In genomic region chr7:43584200-43584586, GRCh38 we compare ENCODE assay signal across 8 cellular contexts. TPM values are rescaled to one million over a fixed set of nuclear protein-coding genes. Genes with fewer than 3 reads are reported as not detected.
DNase-seq lines count a peak whose midpoint lies in the region; ATAC-seq, FAIRE-seq and TF ChIP-seq lines count a peak whose summit lies in the region.

No MANE protein-coding gene starts in this region.

- H3K27me3 Mint-ChIP-seq in activated naive CD8-positive, alpha-beta T cell treated with anti-CD3 and anti-CD28 coated beads, Interleukin-2, amount 50 U/mL, for 24 hours = peaks cover 15% of the 10 kb centered on the region

- peaks cover 2% of the 10 kb centered on the region for H3K36me3 Mint-ChIP-seq in activated naive CD8-positive, alpha-beta T cell treated with anti-CD3 and anti-CD28 coated beads, Interleukin-2, amount 50 U/mL, for 24 hours (ENCODE audit: low read depth)

- H3K36me3 ChIP-seq in OCI-LY1 (ENCODE audit: insufficient read depth, low read length) (peaks cover 21% of the 10 kb centered on the region), gastrocnemius medialis (no peaks in the 10 kb centered on the region)

- H3K9me3 ChIP-seq in OCI-LY1 (ENCODE audit: low read length) (no peaks in the 10 kb centered on the region), gastrocnemius medialis (no peaks in the 10 kb centered on the region)

- no peak overlapping the region for H2AFZ ChIP-seq in OCI-LY1 (ENCODE audit: low read length)

- TF ChIP-seq CTCF in OCI-LY1 (IDR thresholded peaks at IDR 0.05; ENCODE audit: low read length) (no peak), gastrocnemius medialis (IDR thresholded peaks at IDR 0.05 in 4 of 5, conservative IDR thresholded peaks at IDR 0.05 in 1 of 5) (no peak)

- peak overlapping the region; percentile 96 for H3K27ac Mint-ChIP-seq in activated naive CD8-positive, alpha-beta T cell treated with anti-CD3 and anti-CD28 coated beads, Interleukin-2, amount 50 U/mL, for 24 hours

- intact Hi-C loops in left ventricle myocardium superior (cut with micrococcal nuclease) = loop anchor here (5.0 kb wide), 1 partner anchor 118 kb away; no protein-coding TSS in a partner anchor
- intact Hi-C loops in gastrocnemius medialis (cut with DNase I; ENCODE audit: low total_unique reads) = loop anchor here (10.0 kb wide), 1 partner anchor 649 kb away; the partner anchor contains the start of genes MRPL32 and PSMA2

- no peak for DNase-seq in GM18507 (ENCODE audit: extremely low spot score, insufficient read length, low read depth)
- peak; percentile 22 for DNase-seq in activated naive CD8-positive, alpha-beta T cell treated with anti-CD3 and anti-CD28 coated beads, Interleukin-2, amount 50 U/mL, for 24 hours
- DNase-seq in left ventricle myocardium superior = no peak
- DNase-seq in gastrocnemius medialis = peak; percentile 6 to 35

- no peak for TF ChIP-seq POLR2A in gastrocnemius medialis (IDR thresholded peaks at IDR 0.05)

- peak overlapping the region; percentile 89 for H3K4me3 Mint-ChIP-seq in activated naive CD8-positive, alpha-beta T cell treated with anti-CD3 and anti-CD28 coated beads, Interleukin-2, amount 50 U/mL, for 24 hours

- peak overlapping the region; percentile 86 for H3K9ac ChIP-seq in OCI-LY1 (ENCODE audit: low read length)

- H3K27me3 ChIP-seq in OCI-LY1 (ENCODE audit: insufficient read depth, low read length) (no peaks in the 10 kb centered on the region), gastrocnemius medialis (no peaks in the 10 kb centered on the region)

- FAIRE-seq in GM18507 (lab: Jason Lieb, UNC) = peak; percentile 48

- H3K27ac ChIP-seq in OCI-LY1 (ENCODE audit: low read depth, low read length, poor library complexity, severe bottlenecking) (peak overlapping the region; percentile 91), gastrocnemius medialis (peak overlapping the region; percentile 81 to 96 (median 94))

- H3K9me2 ChIP-seq in OCI-LY1 (ENCODE audit: low read depth, low read length) = no peaks in the 10 kb centered on the region

- no peaks in the 10 kb centered on the region for H3K9me3 Mint-ChIP-seq in activated naive CD8-positive, alpha-beta T cell treated with anti-CD3 and anti-CD28 coated beads, Interleukin-2, amount 50 U/mL, for 24 hours

- H4K20me1 ChIP-seq in OCI-LY1 (ENCODE audit: insufficient read depth, low read length) = no peaks in the 10 kb centered on the region

- in situ Hi-C loops in gastrocnemius medialis (cut with MboI; ENCODE audit: low sequenced_read_pairs in 4 of 4) = loop anchor here (5.0 to 25.0 kb wide), 6 partner anchors 111 to 253 kb away; no protein-coding TSS in a partner anchor

- peaks cover 58% of the 10 kb centered on the region for H3K79me2 ChIP-seq in OCI-LY1 (ENCODE audit: insufficient read depth, low read length)

- peaks cover 52% of the 10 kb centered on the region for H3K4me1 Mint-ChIP-seq in activated naive CD8-positive, alpha-beta T cell treated with anti-CD3 and anti-CD28 coated beads, Interleukin-2, amount 50 U/mL, for 24 hours

- H3K4me2 ChIP-seq in OCI-LY1 (ENCODE audit: low read length) = peak overlapping the region; percentile 94

- H3F3A ChIP-seq in OCI-LY1 (ENCODE audit: insufficient read depth, low read length) = no peaks in the 10 kb centered on the region

- H3K4me3 ChIP-seq in OCI-LY1 (ENCODE audit: low read depth, low read length, poor library complexity, severe bottlenecking) (peak overlapping the region; percentile 80), gastrocnemius medialis (peak overlapping the region; percentile 73 to 88 (median 74))

- ATAC-seq in activated naive CD8-positive, alpha-beta T cell treated with anti-CD3 and anti-CD28 coated beads, Interleukin-2, amount 50 U/mL, for 24 hours = no peak
- peak; percentile 38 for ATAC-seq in left ventricle myocardium superior
- ATAC-seq in gastrocnemius medialis = peak; percentile 21 to 25
- no peak for ATAC-seq in GM21717 (IDR thresholded peaks at IDR 0.05; ENCODE audit: unreplicated experiment)
- no peak for ATAC-seq in HG02798 (IDR thresholded peaks at IDR 0.05; ENCODE audit: poor library complexity, unreplicated experiment)
- no peak for ATAC-seq in GM19467 (IDR thresholded peaks at IDR 0.05; ENCODE audit: unreplicated experiment)

- peaks cover 50% of the 10 kb centered on the region for H3K4me1 ChIP-seq in OCI-LY1 (ENCODE audit: insufficient read depth, low read length, severe bottlenecking)
- H3K4me1 ChIP-seq in gastrocnemius medialis = peaks cover 14 to 21% of the 10 kb centered on the region in 2 donors

RNA-seq across cellular contexts. Expression of gene STK17A, which starts 1.3 kb away (rescaled TPM):
- 26.5 TPM for total RNA-seq in left ventricle myocardium superior
- 10 to 100 TPM; 19.7 to 22.3 (median 21.4) TPM for total RNA-seq in gastrocnemius medialis

Comparison
In these comparisons a context has a peak if more than half of its experiments do, and no peak if none do; other contexts are left out.
1. DNase-seq: peak in activated naive CD8-positive, alpha-beta T cell treated with anti-CD3 and anti-CD28 coated beads, Interleukin-2, amount 50 U/mL, for 24 hours (single experiment) and gastrocnemius medialis (2 of 2); none in GM18507 (single experiment) and left ventricle myocardium superior (single experiment).
2. ATAC-seq: peak in left ventricle myocardium superior (single experiment) and gastrocnemius medialis (2 of 2); none in activated naive CD8-positive, alpha-beta T cell treated with anti-CD3 and anti-CD28 coated beads, Interleukin-2, amount 50 U/mL, for 24 hours (single experiment), GM21717 (single experiment), HG02798 (single experiment) and GM19467 (single experiment).